Comparison of ENCODE assay signal across 1 cellular context in genomic region chr1:17347769-17348592, GRCh38.
TF ChIP-seq lines count a peak whose summit lies in the region.

No MANE protein-coding gene starts in this region.

TF ChIP-seq in HepG2, 621 proteins besides CTCF, POLR2A, EP300 and RAD21:
- TF ChIP-seq ZNF562 (CRISPR knock-in tag; IDR thresholded peaks at IDR 0.05; ENCODE audit: borderline replicate concordance) (no peak), CREB3 (CRISPR knock-in tag; IDR thresholded peaks at IDR 0.05) (no peak), SP140L (CRISPR knock-in tag; IDR thresholded peaks at IDR 0.05; ENCODE audit: borderline replicate concordance) (no peak), TRIM22 (IDR thresholded peaks at IDR 0.05) (no peak), THAP11 (CRISPR knock-in tag; IDR thresholded peaks at IDR 0.05) (no peak), NFE2L2 (IDR thresholded peaks at IDR 0.05; ENCODE audit: low read length) (peak; percentile 72), MAFK (conservative IDR thresholded peaks at IDR 0.05 in 1 of 2, IDR thresholded peaks at IDR 0.05 in 1 of 2; ENCODE audit: low read length in 2 of 2) (peak; percentile 52 to 75), ZFP91 (CRISPR knock-in tag; IDR thresholded peaks at IDR 0.05; ENCODE audit: borderline replicate concordance) (no peak), POLR2AphosphoS2 (IDR thresholded peaks at IDR 0.05; ENCODE audit: low read depth, low read length) (no peak), KDM2A (CRISPR knock-in tag; IDR thresholded peaks at IDR 0.05; ENCODE audit: borderline replicate concordance, low read depth) (no peak), CREB1 (IDR thresholded peaks at IDR 0.05) (peak; percentile 54), CREB1 (CRISPR knock-in tag; IDR thresholded peaks at IDR 0.05) (no peak), MAFF (IDR thresholded peaks at IDR 0.05; ENCODE audit: low read depth, low read length) (peak; percentile 64), EEA1 (CRISPR knock-in tag; IDR thresholded peaks at IDR 0.05; ENCODE audit: borderline replicate concordance) (no peak)
TF ChIP-seq in HepG2: peak in this region for 4.
